Comparison of ENCODE assay signal across 14 cellular contexts in genomic region chr10:33252794-33253203, GRCh38.
DNase-seq lines count a peak whose midpoint lies in the region; ATAC-seq and TF ChIP-seq lines count a peak whose summit lies in the region.
"Had no signal": no experiment of that assay in that cellular context is flagged by ENCODE, and none has a peak within 500 bp of the region (broad histone marks: within the 10 kb centered on the region; RNA-seq: fewer than 3 reads in every experiment).

No MANE protein-coding gene starts in this region.

- peak overlapping the region; percentile 96 for H3K27ac ChIP-seq in RWPE2 (ENCODE audit: poor library complexity, severe bottlenecking)
- H3K27ac ChIP-seq: SJCRH30 had no signal

- DNase-seq in activated naive CD4-positive, alpha-beta T cell treated with anti-CD3 and anti-CD28 coated beads for 36 hours = no peak
- no peak for DNase-seq in activated naive CD4-positive, alpha-beta T cell treated with Interleukin-2 at 50 U/mL for 16 hours
- DNase-seq in RWPE2 (ENCODE audit: low spot score) (no peak), fibroblast of gingiva (ENCODE audit: low read depth) (peak; percentile 63), NCI-H1436 (lab: John Stamatoyannopoulos, UW) (no peak), DMS153 (lab: John Stamatoyannopoulos, UW) (no peak)
- DNase-seq in stimulated activated effector memory CD8-positive, alpha-beta T cell treated with anti-CD3 and anti-CD28 coated beads, Interleukin-12 subunit alpha, Interleukin-12 subunit beta, amount 100 ng/mL, for 72 hours (ENCODE audit: low spot score in 2 of 2) = no peak
- DNase-seq: effector memory CD4-positive, alpha-beta T cell; left cardiac atrium; NCI-H2171 treated with DMSO at 0.1 percent for 48 hours; SJCRH30; small intestine had no signal

- H3K27me3 ChIP-seq in RWPE2 (ENCODE audit: insufficient read depth, poor library complexity, severe bottlenecking) = no peaks in the 10 kb centered on the region
- H3K27me3 ChIP-seq: SJCRH30 had no signal

- peaks cover 36% of the 10 kb centered on the region for H3K4me1 ChIP-seq in RWPE2 (ENCODE audit: insufficient read depth, poor library complexity, severe bottlenecking)

- H3K4me1 Mint-ChIP-seq in activated naive CD4-positive, alpha-beta T cell treated with anti-CD3 and anti-CD28 coated beads for 36 hours (ENCODE audit: low read depth) = peaks cover 52% of the 10 kb centered on the region
- H3K4me1 Mint-ChIP-seq in stimulated activated effector memory CD8-positive, alpha-beta T cell treated with anti-CD3 and anti-CD28 coated beads, Interleukin-12 subunit alpha, Interleukin-12 subunit beta, amount 100 ng/mL, for 72 hours = peaks cover 42% of the 10 kb centered on the region
- H3K4me1 Mint-ChIP-seq: stimulated activated memory B cell treated with anti-CD40 and anti-IgM and Interleukin-4, amounts not matched to agents 10 μg/mL and 1 μg/mL and 100 μg/mL, for 72 hours had no signal

- no peak overlapping the region for H3K4me3 Mint-ChIP-seq in activated naive CD4-positive, alpha-beta T cell treated with anti-CD3 and anti-CD28 coated beads for 36 hours
- H3K4me3 Mint-ChIP-seq in stimulated activated effector memory CD8-positive, alpha-beta T cell treated with anti-CD3 and anti-CD28 coated beads, Interleukin-12 subunit alpha, Interleukin-12 subunit beta, amount 100 ng/mL, for 72 hours = peak overlapping the region; percentile 16
- H3K4me3 Mint-ChIP-seq: stimulated activated memory B cell treated with anti-CD40 and anti-IgM and Interleukin-4, amounts not matched to agents 10 μg/mL and 1 μg/mL and 100 μg/mL, for 72 hours had no signal

- CTCF ChIA-PET in activated naive CD4-positive, alpha-beta T cell treated with anti-CD3 and anti-CD28 coated beads for 36 hours (lab: Charles Lee) = interaction anchor here (0.6 kb wide), 1 partner anchor 60 kb away, joined by 3 read pairs; no protein-coding TSS in a partner anchor

- H3K27ac Mint-ChIP-seq in activated naive CD4-positive, alpha-beta T cell treated with anti-CD3 and anti-CD28 coated beads for 36 hours = peak overlapping the region; percentile 32
- no peak overlapping the region for H3K27ac Mint-ChIP-seq in stimulated activated effector memory CD8-positive, alpha-beta T cell treated with anti-CD3 and anti-CD28 coated beads, Interleukin-12 subunit alpha, Interleukin-12 subunit beta, amount 100 ng/mL, for 72 hours
- H3K27ac Mint-ChIP-seq: stimulated activated memory B cell treated with anti-CD40 and anti-IgM and Interleukin-4, amounts not matched to agents 10 μg/mL and 1 μg/mL and 100 μg/mL, for 72 hours had no signal

- H3K4me3 ChIP-seq in RWPE2 (ENCODE audit: severe bottlenecking) = no peak overlapping the region
- H3K4me3 ChIP-seq: SJCRH30 had no signal

- H3K27me3 Mint-ChIP-seq in activated naive CD4-positive, alpha-beta T cell treated with anti-CD3 and anti-CD28 coated beads for 36 hours (ENCODE audit: low read depth) = peaks cover 23% of the 10 kb centered on the region

- peaks cover 3% of the 10 kb centered on the region for H3K9me3 Mint-ChIP-seq in activated naive CD4-positive, alpha-beta T cell treated with anti-CD3 and anti-CD28 coated beads for 36 hours
- no peaks in the 10 kb centered on the region for H3K9me3 Mint-ChIP-seq in stimulated activated effector memory CD8-positive, alpha-beta T cell treated with anti-CD3 and anti-CD28 coated beads, Interleukin-12 subunit alpha, Interleukin-12 subunit beta, amount 100 ng/mL, for 72 hours

- H3K36me3 ChIP-seq in RWPE2 (ENCODE audit: low read depth) = peaks cover 75% of the 10 kb centered on the region
- H3K36me3 ChIP-seq: SJCRH30 had no signal

- intact Hi-C loops in activated naive CD4-positive, alpha-beta T cell treated with anti-CD3 and anti-CD28 coated beads for 36 hours (cut with micrococcal nuclease) = loop anchor here (1.0 to 10.0 kb wide), 11 partner anchors 12 to 1030 kb away; partner anchors contain the start of gene ITGB1

- no peak for TF ChIP-seq CTCF in RWPE2 (IDR thresholded peaks at IDR 0.05; ENCODE audit: poor library complexity, severe bottlenecking)

- H3K36me3 Mint-ChIP-seq in activated naive CD4-positive, alpha-beta T cell treated with anti-CD3 and anti-CD28 coated beads for 36 hours (ENCODE audit: low read depth) = no peaks in the 10 kb centered on the region
- H3K36me3 Mint-ChIP-seq in stimulated activated effector memory CD8-positive, alpha-beta T cell treated with anti-CD3 and anti-CD28 coated beads, Interleukin-12 subunit alpha, Interleukin-12 subunit beta, amount 100 ng/mL, for 72 hours = peaks cover 10% of the 10 kb centered on the region
- H3K36me3 Mint-ChIP-seq: stimulated activated memory B cell treated with anti-CD40 and anti-IgM and Interleukin-4, amounts not matched to agents 10 μg/mL and 1 μg/mL and 100 μg/mL, for 72 hours had no signal

- no peaks in the 10 kb centered on the region for H3K9me3 ChIP-seq in RWPE2 (ENCODE audit: severe bottlenecking)

- ATAC-seq in RWPE2 (ENCODE audit: low read depth) (peak; percentile 73), HG03135 (IDR thresholded peaks at IDR 0.05; ENCODE audit: unreplicated experiment) (no peak)
- ATAC-seq in stimulated activated effector memory CD8-positive, alpha-beta T cell treated with anti-CD3 and anti-CD28 coated beads, Interleukin-12 subunit alpha, Interleukin-12 subunit beta, amount 100 ng/mL, for 72 hours = peak; percentile 82
- ATAC-seq: left cardiac atrium; stimulated activated memory B cell treated with anti-CD40 and anti-IgM and Interleukin-4, amounts not matched to agents 10 μg/mL and 1 μg/mL and 100 μg/mL, for 72 hours had no signal
